ENCODE assay signal across 18 cellular contexts in genomic region chr6:100353276-100354015, GRCh38.
DNase-seq lines count a peak whose midpoint lies in the region; ATAC-seq, FAIRE-seq and TF ChIP-seq lines count a peak whose summit lies in the region.
"Had no signal": no experiment of that assay in that cellular context is flagged by ENCODE, and none has a peak within 500 bp of the region (broad histone marks: within the 10 kb centered on the region; RNA-seq: fewer than 3 reads in every experiment).

No MANE protein-coding gene starts in this region.

- no peak overlapping the region for H4K91ac ChIP-seq in IMR-90 (ENCODE audit: insufficient read depth, low read depth, low read length)

- H3K79me1 ChIP-seq in IMR-90 (ENCODE audit: low read depth in 1 of 2, low read length in 2 of 2) = no peaks in the 10 kb centered on the region

- H2AK5ac ChIP-seq in IMR-90 (ENCODE audit: low read depth, low read length) = no peak overlapping the region

- no TSS peak for BruUV-seq in IMR-90 (replicated peaks; lab: Mats Ljungman, UMichigan)

- ATAC-seq in IMR-90 (ENCODE audit: low read depth) (peak; percentile 63), HG02759 (IDR thresholded peaks at IDR 0.05; ENCODE audit: unreplicated experiment) (no peak)
- ATAC-seq in activated naive CD4-positive, alpha-beta T cell treated with anti-CD3 and anti-CD28 coated beads, Interleukin-2, amount 50 U/mL, for 72 hours = no peak
- ATAC-seq: activated T-cell treated with anti-CD3 and anti-CD28 coated beads, Interleukin-2, amount 50 U/mL, for 4 hours; CD8-positive, alpha-beta T cell had no signal

- H3K36me3 ChIP-seq in IMR-90 (ENCODE audit: control insufficient read depth, insufficient read depth, low read length) (no peaks in the 10 kb centered on the region), astrocyte (ENCODE audit: insufficient read depth, low read length) (no peaks in the 10 kb centered on the region)

- H3K23ac ChIP-seq in IMR-90 (ENCODE audit: low read depth, low read length) = no peak overlapping the region

- H3K4me3 Mint-ChIP-seq in astrocyte (ENCODE audit: unreplicated experiment) = no peak overlapping the region
- H3K4me3 Mint-ChIP-seq in glutamatergic neuron (ENCODE audit: unreplicated experiment) = peak overlapping the region; percentile 77
- H3K4me3 Mint-ChIP-seq: activated naive CD8-positive, alpha-beta T cell treated with anti-CD3 and anti-CD28 coated beads, Interleukin-2, amount 10 ng/mL, durations not matched to agents 7 days and 5 days; activated T-cell treated with anti-CD3 and anti-CD28 coated beads, Interleukin-2, amount 50 U/mL, for 4 hours; CD8-positive, alpha-beta T cell; endodermal cell had no signal

- H4K5ac ChIP-seq in IMR-90 (ENCODE audit: low read depth, low read length) = no peak overlapping the region

- peaks cover 17% of the 10 kb centered on the region for H3K4me1 Mint-ChIP-seq in astrocyte (ENCODE audit: low read depth, unreplicated experiment)
- H3K4me1 Mint-ChIP-seq in glutamatergic neuron (ENCODE audit: low read depth, unreplicated experiment) = peaks cover 31% of the 10 kb centered on the region
- H3K4me1 Mint-ChIP-seq: activated naive CD8-positive, alpha-beta T cell treated with anti-CD3 and anti-CD28 coated beads, Interleukin-2, amount 10 ng/mL, durations not matched to agents 7 days and 5 days had no signal

- peaks cover 1% of the 10 kb centered on the region for H3K9me3 Mint-ChIP-seq in astrocyte (ENCODE audit: unreplicated experiment)
- H3K9me3 Mint-ChIP-seq in glutamatergic neuron (ENCODE audit: unreplicated experiment) = peaks cover 7% of the 10 kb centered on the region
- H3K9me3 Mint-ChIP-seq in activated naive CD4-positive, alpha-beta T cell treated with anti-CD3 and anti-CD28 coated beads, Interleukin-2, amount 50 U/mL, for 72 hours = peaks cover 0 to 3% of the 10 kb centered on the region in 2 donors
- H3K9me3 Mint-ChIP-seq: activated naive CD8-positive, alpha-beta T cell treated with anti-CD3 and anti-CD28 coated beads, Interleukin-2, amount 10 ng/mL, durations not matched to agents 7 days and 5 days; activated T-cell treated with anti-CD3 and anti-CD28 coated beads, Interleukin-2, amount 50 U/mL, for 4 hours had no signal

- peak; percentile 65 for DNase-seq in AG10803 (ENCODE audit: low read depth)
- DNase-seq in IMR-90 = peak; percentile 70
- DNase-seq in astrocyte (ENCODE audit: low read depth) = peak; percentile 74
- DNase-seq in glutamatergic neuron = no peak
- DNase-seq in activated naive CD4-positive, alpha-beta T cell treated with anti-CD3 and anti-CD28 coated beads, Interleukin-2, amount 50 U/mL, for 72 hours (ENCODE audit: low spot score in 2 of 2) = no peak
- no peak for DNase-seq in LoVo (ENCODE audit: low spot score)
- no peak for DNase-seq in G401 (ENCODE audit: low spot score)
- DNase-seq: ACHN; activated CD4-positive, alpha-beta T cell treated with anti-CD3 and anti-CD28 coated beads, Interleukin-2, amount 50 U/mL, for 4 hours; activated naive CD8-positive, alpha-beta T cell treated with anti-CD3 and anti-CD28 coated beads, Interleukin-2, amount 10 ng/mL, durations not matched to agents 7 days and 5 days; activated T-cell treated with anti-CD3 and anti-CD28 coated beads, Interleukin-2, amount 50 U/mL, for 4 hours; CD8-positive, alpha-beta T cell; endodermal cell; NCI-H2029; PC-9 had no signal

- H3K4me3 ChIP-seq in AG10803 (ENCODE audit: low read length) (no peak overlapping the region), IMR-90 (ENCODE audit: insufficient read depth, low read depth, low read length) (no peak overlapping the region), astrocyte (ENCODE audit: insufficient read depth, low read depth, low read length) (no peak overlapping the region)
- H3K4me3 ChIP-seq: PC-9 had no signal

- H3K9ac ChIP-seq in IMR-90 (ENCODE audit: low read depth, low read length) (no peak overlapping the region), astrocyte (ENCODE audit: low read length) (no peak overlapping the region)

- no peak overlapping the region for H3K14ac ChIP-seq in IMR-90 (replicated peaks; ENCODE audit: low read depth, low read length)

- no peak overlapping the region for H2BK15ac ChIP-seq in IMR-90 (ENCODE audit: low read depth, low read length)

- no peak overlapping the region for H2BK5ac ChIP-seq in IMR-90 (ENCODE audit: low read depth, low read length, poor library complexity, severe bottlenecking)

- H3K9me1 ChIP-seq in IMR-90 (ENCODE audit: insufficient read depth, low read length) = no peaks in the 10 kb centered on the region

- dilution Hi-C loops in IMR-90 (cut with HindIII; ENCODE audit: low sequenced_read_pairs, unreplicated experiment) = no loop called here

- no peak for TF ChIP-seq CTCF in AG10803 (conservative IDR thresholded peaks at IDR 0.05; ENCODE audit: low read length)
- no peak for TF ChIP-seq CTCF in IMR-90 (conservative IDR thresholded peaks at IDR 0.05; ENCODE audit: low read depth, low read length)
- no peak for TF ChIP-seq CTCF in astrocyte (IDR thresholded peaks at IDR 0.05; ENCODE audit: insufficient read depth, low read depth, low read length)
- no peak for TF ChIP-seq CTCF in glutamatergic neuron (IDR thresholded peaks at IDR 0.05; ENCODE audit: partially characterized antibody, unreplicated experiment)

- no peak overlapping the region for H2AK9ac ChIP-seq in IMR-90 (replicated peaks; ENCODE audit: low read depth, low read length, poor library complexity)

- H3K36me3 Mint-ChIP-seq in astrocyte (ENCODE audit: low read depth, unreplicated experiment) (no peaks in the 10 kb centered on the region), glutamatergic neuron (ENCODE audit: unreplicated experiment) (peaks cover 5% of the 10 kb centered on the region)
- H3K36me3 Mint-ChIP-seq in activated naive CD4-positive, alpha-beta T cell treated with anti-CD3 and anti-CD28 coated beads, Interleukin-2, amount 50 U/mL, for 72 hours = no peaks in the 10 kb centered on the region
- H3K36me3 Mint-ChIP-seq: activated naive CD8-positive, alpha-beta T cell treated with anti-CD3 and anti-CD28 coated beads, Interleukin-2, amount 10 ng/mL, durations not matched to agents 7 days and 5 days; CD8-positive, alpha-beta T cell had no signal

- CTCF ChIA-PET in IMR-90 (lab: Yijun Ruan, JAX) = no interaction called here

- no peak overlapping the region for H3K27ac ChIP-seq in IMR-90 (ENCODE audit: insufficient read depth, low read length)
- no peak overlapping the region for H3K27ac ChIP-seq in astrocyte (ENCODE audit: low read depth, low read length)
- H3K27ac ChIP-seq: PC-9 had no signal

- no peak overlapping the region for H4K8ac ChIP-seq in IMR-90 (ENCODE audit: low read depth in 2 of 2, low read length in 2 of 2)

- H2BK20ac ChIP-seq in IMR-90 (ENCODE audit: low read depth, low read length) = no peak overlapping the region

- H2AFZ ChIP-seq in IMR-90 (replicated peaks; ENCODE audit: low read length, poor library complexity) = no peak overlapping the region
- H2AFZ ChIP-seq in astrocyte (ENCODE audit: low read depth, low read length) = peak overlapping the region; percentile 30
- H2AFZ ChIP-seq: PC-9 had no signal

- H3K27me3 ChIP-seq in IMR-90 (ENCODE audit: control insufficient read depth, insufficient read depth, low read length) (no peaks in the 10 kb centered on the region), astrocyte (ENCODE audit: insufficient read depth, low read length) (no peaks in the 10 kb centered on the region)

- no peaks in the 10 kb centered on the region for H3K9me3 ChIP-seq in IMR-90 (ENCODE audit: control insufficient read depth, insufficient read depth, low read length)
- H3K9me3 ChIP-seq in astrocyte (ENCODE audit: insufficient read depth, low read depth, low read length) = no peaks in the 10 kb centered on the region

- POLR2A ChIA-PET in IMR-90 (lab: Charles Lee; ENCODE audit: unreplicated experiment) = no interaction called here

- TF ChIP-seq POLR2A in IMR-90 (IDR thresholded peaks at IDR 0.05; ENCODE audit: low read depth, low read length) = no peak

- no peak overlapping the region for H3K18ac ChIP-seq in IMR-90 (ENCODE audit: low read depth, low read length)

- no peak for TF ChIP-seq RAD21 in IMR-90 (IDR thresholded peaks at IDR 0.05; ENCODE audit: low read length)

- in situ Hi-C loops in IMR-90 (cut with MboI; ENCODE audit: low sequenced_read_pairs) (no loop called here), G401 (cut with HindIII; ENCODE audit: low sequenced_read_pairs) (no loop called here)

- no peak overlapping the region for H3K4ac ChIP-seq in IMR-90 (ENCODE audit: low read depth, low read length)

- H4K20me1 ChIP-seq in IMR-90 (ENCODE audit: insufficient read depth, low read length) = no peaks in the 10 kb centered on the region
- no peaks in the 10 kb centered on the region for H4K20me1 ChIP-seq in astrocyte (ENCODE audit: insufficient read depth, low read length)

- 78% methylated on average over 3 of the region's 8 CpGs; no CpG with 5 or more reads in 1 of the 2 experiments for WGBS in IMR-90 (ENCODE audit: extremely low coverage in 2 of 2, insufficient read length in 1 of 2), 2 experiments

- H3K4me1 ChIP-seq in IMR-90 (ENCODE audit: control insufficient read depth, insufficient read depth, low read length) = no peaks in the 10 kb centered on the region
- peaks cover 15% of the 10 kb centered on the region for H3K4me1 ChIP-seq in astrocyte (ENCODE audit: insufficient read depth, low read length)

- H3K27me3 Mint-ChIP-seq in astrocyte (ENCODE audit: low read depth, unreplicated experiment) (no peaks in the 10 kb centered on the region), glutamatergic neuron (ENCODE audit: unreplicated experiment) (peaks cover 6% of the 10 kb centered on the region)
- H3K27me3 Mint-ChIP-seq: activated naive CD8-positive, alpha-beta T cell treated with anti-CD3 and anti-CD28 coated beads, Interleukin-2, amount 10 ng/mL, durations not matched to agents 7 days and 5 days had no signal

- peak overlapping the region; percentile 53 for H3K27ac Mint-ChIP-seq in astrocyte (ENCODE audit: unreplicated experiment)
- H3K27ac Mint-ChIP-seq in glutamatergic neuron (ENCODE audit: unreplicated experiment) = peak overlapping the region; percentile 80
- H3K27ac Mint-ChIP-seq in activated naive CD4-positive, alpha-beta T cell treated with anti-CD3 and anti-CD28 coated beads, Interleukin-2, amount 50 U/mL, for 72 hours = no peak overlapping the region
- H3K27ac Mint-ChIP-seq: activated naive CD8-positive, alpha-beta T cell treated with anti-CD3 and anti-CD28 coated beads, Interleukin-2, amount 10 ng/mL, durations not matched to agents 7 days and 5 days; CD8-positive, alpha-beta T cell; endodermal cell had no signal

- H3K79me2 ChIP-seq in astrocyte (ENCODE audit: insufficient read depth, low read length) = no peaks in the 10 kb centered on the region

- no peak overlapping the region for H2BK120ac ChIP-seq in IMR-90 (ENCODE audit: low read depth, low read length)

- intact Hi-C loops in IMR-90 (cut with micrococcal nuclease) = no loop called here

- H3K4me2 ChIP-seq in IMR-90 (ENCODE audit: low read depth, low read length) = no peak overlapping the region
- no peak overlapping the region for H3K4me2 ChIP-seq in astrocyte (ENCODE audit: low read length)
- H3K4me2 ChIP-seq: PC-9 had no signal

- no peak overlapping the region for H3K56ac ChIP-seq in IMR-90 (ENCODE audit: extremely low read depth, insufficient read depth, low read length)

- FAIRE-seq in astrocyte (lab: Jason Lieb, UNC) = no peak
- FAIRE-seq: G401.6, TTC549 had no signal

TF ChIP-seq in IMR-90, 13 proteins besides CTCF, POLR2A, EP300 and RAD21 (continues in another document):
- TF ChIP-seq SMC3 (IDR thresholded peaks at IDR 0.05; ENCODE audit: low read depth, low read length) = no peak
- TF ChIP-seq CHD1 (IDR thresholded peaks at IDR 0.05; ENCODE audit: low read depth, low read length) = no peak

Comparison
In these comparisons a context has a peak if more than half of its experiments do, and no peak if none do; other contexts are left out.
1. DNase-seq: peak in AG10803 (single experiment), IMR-90 (single experiment) and astrocyte (single experiment); none in glutamatergic neuron (single experiment), activated naive CD4-positive, alpha-beta T cell treated with anti-CD3 and anti-CD28 coated beads, Interleukin-2, amount 50 U/mL, for 72 hours (0 of 2), LoVo (single experiment) and G401 (single experiment).
2. H3K27ac Mint-ChIP-seq: peak in astrocyte (single experiment) and glutamatergic neuron (single experiment); none in activated naive CD4-positive, alpha-beta T cell treated with anti-CD3 and anti-CD28 coated beads, Interleukin-2, amount 50 U/mL, for 72 hours (0 of 2).